ENCODE assay signal across 10 cellular contexts in the genomic region with DNA sequence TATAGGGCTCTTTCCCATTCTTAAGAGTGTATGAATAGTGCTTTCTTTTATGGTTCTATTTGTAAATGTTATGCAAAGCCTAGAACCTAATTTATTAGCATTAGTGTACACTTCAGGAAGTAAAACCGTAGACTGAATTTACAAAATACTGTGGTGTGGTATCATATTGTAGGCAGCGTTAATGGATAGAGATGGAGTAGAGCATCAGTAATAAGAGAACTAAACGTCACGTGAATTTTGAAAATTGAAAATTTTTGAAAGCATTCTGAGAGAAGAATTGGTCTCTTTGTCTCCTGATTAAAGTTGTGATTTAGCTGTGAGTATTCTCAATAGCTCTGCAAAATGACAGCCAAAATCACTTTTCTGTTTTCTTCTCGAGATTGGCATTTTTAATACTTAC. TPM values are rescaled to one million over a fixed set of nuclear protein-coding genes. Genes with fewer than 3 reads are reported as not detected.
DNase-seq lines count a peak whose midpoint lies in the region; ATAC-seq and TF ChIP-seq lines count a peak whose summit lies in the region.
"Had no signal": no experiment of that assay in that cellular context is flagged by ENCODE, and none has a peak within 500 bp of the region (broad histone marks: within the 10 kb centered on the region; RNA-seq: fewer than 3 reads in every experiment).

No MANE protein-coding gene starts in this region.

- H3K4me1 ChIP-seq in osteoblast (ENCODE audit: insufficient read depth, low read length) = peaks cover 19% of the 10 kb centered on the region
- H3K4me1 ChIP-seq in transverse colon = peaks cover 3 to 70% (median 26%) of the 10 kb centered on the region in 4 donors

- peaks cover 60% of the 10 kb centered on the region for H3K4me1 Mint-ChIP-seq in dendritic cell treated with granulocyte-macrophage colony-stimulating factor and Interleukin-4, amounts not matched to agents 40 ng/mL and 50 ng/mL, for 4 days (ENCODE audit: low read depth)

- H3K36me3 ChIP-seq in osteoblast (ENCODE audit: insufficient read depth, low read length) = no peaks in the 10 kb centered on the region
- no peaks in the 10 kb centered on the region for H3K36me3 ChIP-seq in transverse colon

- H3K36me3 Mint-ChIP-seq in dendritic cell treated with granulocyte-macrophage colony-stimulating factor and Interleukin-4, amounts not matched to agents 40 ng/mL and 50 ng/mL, for 4 days (ENCODE audit: low read depth) = peaks cover 17% of the 10 kb centered on the region

- WGBS in transverse colon (ENCODE audit: low coverage in 1 of 2), 2 donors = 56 to 82% methylated on average over 5 of the region's 5 CpGs

- H3K79me2 ChIP-seq in osteoblast (ENCODE audit: insufficient read depth, low read length) = peaks cover 61% of the 10 kb centered on the region

- no peak for TF ChIP-seq EP300 in transverse colon (IDR thresholded peaks at IDR 0.05; ENCODE audit: low read depth)

- no peak for ATAC-seq in GM21447 (IDR thresholded peaks at IDR 0.05; ENCODE audit: unreplicated experiment)

- H3K27ac ChIP-seq in osteoblast (ENCODE audit: low read depth, low read length) (no peak overlapping the region), transverse colon (peak overlapping the region in 1 of 4 donors; percentile 20)

- intact Hi-C loops in dendritic cell treated with granulocyte-macrophage colony-stimulating factor and Interleukin-4, amounts not matched to agents 40 ng/mL and 50 ng/mL, for 4 days (cut with micrococcal nuclease) = loop anchor here (5.0 kb wide), 3 partner anchors 39 to 144 kb away; no protein-coding TSS in a partner anchor
- intact Hi-C loops in transverse colon (cut with DNase I; ENCODE audit: low total_unique reads) = no loop called here

- H3K27me3 Mint-ChIP-seq in dendritic cell treated with granulocyte-macrophage colony-stimulating factor and Interleukin-4, amounts not matched to agents 40 ng/mL and 50 ng/mL, for 4 days = no peaks in the 10 kb centered on the region

- no peak overlapping the region for H3K27ac Mint-ChIP-seq in dendritic cell treated with granulocyte-macrophage colony-stimulating factor and Interleukin-4, amounts not matched to agents 40 ng/mL and 50 ng/mL, for 4 days

- in situ Hi-C loops in transverse colon (cut with MboI; ENCODE audit: low pct_ligation_motif_present in 1 of 4, low pct_unique_long_range_greater_than_20kb in 1 of 4, low sequenced_read_pairs in 3 of 4) = loop anchor here in 1 of 4 donors (10.0 kb wide), 1 partner anchor 141 kb away; no protein-coding TSS in a partner anchor

- H3K4me2 ChIP-seq in osteoblast (ENCODE audit: insufficient read depth, low read length) = peak overlapping the region; percentile 94

- no peaks in the 10 kb centered on the region for H3K27me3 ChIP-seq in osteoblast (ENCODE audit: insufficient read depth, low read length)
- H3K27me3 ChIP-seq in transverse colon = no peaks in the 10 kb centered on the region

- H3K9me3 Mint-ChIP-seq in dendritic cell treated with granulocyte-macrophage colony-stimulating factor and Interleukin-4, amounts not matched to agents 40 ng/mL and 50 ng/mL, for 4 days = no peaks in the 10 kb centered on the region

- H3K4me3 ChIP-seq in NB4 (ENCODE audit: low read depth, low read length) (peak overlapping the region; percentile 84), osteoblast (ENCODE audit: insufficient read depth, low read length) (no peak overlapping the region), transverse colon (no peak overlapping the region)

- no peaks in the 10 kb centered on the region for H3K9me3 ChIP-seq in osteoblast (ENCODE audit: low read depth, low read length)
- H3K9me3 ChIP-seq in transverse colon = no peaks in the 10 kb centered on the region

- TF ChIP-seq CTCF in NB4 (IDR thresholded peaks at IDR 0.05; ENCODE audit: low read depth, low read length) (no peak), osteoblast (IDR thresholded peaks at IDR 0.05; ENCODE audit: extremely low read depth, low read depth, low read length) (no peak), transverse colon (IDR thresholded peaks at IDR 0.05) (no peak)

- peak overlapping the region; percentile 46 for H3K4me3 Mint-ChIP-seq in dendritic cell treated with granulocyte-macrophage colony-stimulating factor and Interleukin-4, amounts not matched to agents 40 ng/mL and 50 ng/mL, for 4 days

- H4K20me1 ChIP-seq in osteoblast (ENCODE audit: insufficient read depth, low read length) = peaks cover 10% of the 10 kb centered on the region

- TF ChIP-seq POLR2A in NB4 (IDR thresholded peaks at IDR 0.05; ENCODE audit: extremely low read depth, insufficient read length) = no peak
- no peak for TF ChIP-seq POLR2A in transverse colon (IDR thresholded peaks at IDR 0.05)

- DNase-seq in NCI-H748 (lab: John Stamatoyannopoulos, UW; ENCODE audit: unreplicated experiment) (peak; percentile 2), NCI-H748 treated with DMSO at 0.1 percent for 48 hours (lab: John Stamatoyannopoulos, UW) (no peak), NB4 (ENCODE audit: low read depth) (no peak), osteoblast (ENCODE audit: insufficient read length, low spot score, missing footprints) (no peak), transverse colon (no peak), inferior parietal cortex (ENCODE audit: extremely low spot score) (no peak)
- DNase-seq: NCI-H2029, SHP77 treated with DMSO at 0.1 percent for 48 hours had no signal

- no peak overlapping the region for H2AFZ ChIP-seq in osteoblast (ENCODE audit: low read length)

RNA-seq across cellular contexts. Expression of gene STIM2, which starts 2.9 kb away (rescaled TPM):
- total RNA-seq in osteoblast (14.8 and 15.3 TPM in 2 replicates), transverse colon (10 to 100 TPM; 17.2 to 71.4 (median 20.7) TPM)
